Comparison of ENCODE assay signal across 13 cellular contexts in the genomic region with DNA sequence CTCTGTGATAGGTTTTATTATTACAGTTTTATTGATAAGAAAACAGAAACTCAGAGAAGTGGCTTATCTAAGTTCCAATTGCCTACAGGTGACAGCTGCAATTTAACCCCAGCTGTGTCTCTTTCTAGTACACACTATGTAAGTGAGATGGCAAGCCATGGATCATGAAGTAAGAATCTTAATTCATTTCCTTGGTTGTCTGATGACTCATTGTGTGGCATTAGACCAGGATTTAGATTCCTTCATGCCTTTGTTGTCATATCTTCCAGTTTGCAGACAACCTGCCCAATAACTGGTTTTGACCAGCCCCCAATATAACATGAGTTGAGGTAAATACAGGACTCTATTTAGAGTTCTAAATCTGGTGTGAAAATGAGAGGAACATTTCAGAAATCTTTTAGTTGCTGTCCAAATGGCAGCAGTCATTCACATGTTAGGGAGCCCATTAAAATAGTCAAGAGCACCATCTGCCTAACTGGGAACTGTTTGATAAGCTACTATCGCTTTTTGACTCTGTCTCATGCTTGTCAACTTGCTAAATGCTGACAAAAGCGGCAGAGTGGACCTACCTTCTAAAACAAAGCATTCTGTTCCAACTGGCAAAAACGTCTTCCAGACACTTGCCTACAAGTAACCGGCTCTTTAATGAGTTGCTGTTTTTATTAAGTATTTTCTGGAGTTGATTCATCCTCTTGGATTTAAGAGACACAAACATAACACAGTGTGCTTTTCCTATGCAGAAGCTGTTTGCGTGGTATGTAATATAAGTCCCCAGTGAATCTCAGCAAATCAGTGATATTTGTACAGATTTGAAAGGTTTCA.
DNase-seq lines count a peak whose midpoint lies in the region; ATAC-seq, FAIRE-seq and TF ChIP-seq lines count a peak whose summit lies in the region.
"Had no signal": no experiment of that assay in that cellular context is flagged by ENCODE, and none has a peak within 500 bp of the region (broad histone marks: within the 10 kb centered on the region; RNA-seq: fewer than 3 reads in every experiment).

No MANE protein-coding gene starts in this region.

- H3K9me3 Mint-ChIP-seq in naive thymus-derived CD4-positive, alpha-beta T cell, result peaks cover 0 to 11% (median 3%) of the 10 kb centered on the region in 11 donors
- H3K9me3 Mint-ChIP-seq: activated CD4-positive, alpha-beta T cell treated with anti-CD3 and anti-CD28 coated beads, Interleukin-2, amount 10 ng/mL, durations not matched to agents 7 days and 5 days had no signal

- TF ChIP-seq CTCF in fibroblast of the aortic adventitia (IDR thresholded peaks at IDR 0.05; ENCODE audit: insufficient read depth, low read length), result no peak
- TF ChIP-seq CTCF in smooth muscle cell (IDR thresholded peaks at IDR 0.05; ENCODE audit: borderline replicate concordance, insufficient read depth, poor library complexity, severe bottlenecking), result no peak

- H3K27me3 Mint-ChIP-seq in naive thymus-derived CD4-positive, alpha-beta T cell, result peaks cover 0 to 24% (median 19%) of the 10 kb centered on the region in 5 donors

- CTCF ChIA-PET in naive thymus-derived CD4-positive, alpha-beta T cell (lab: Charles Lee), result no interaction called here

- H3F3A ChIP-seq in smooth muscle cell (ENCODE audit: low read depth), result peaks cover 6% of the 10 kb centered on the region

- H3K4me3 Mint-ChIP-seq in naive thymus-derived CD4-positive, alpha-beta T cell, result no peak overlapping the region
- H3K4me3 Mint-ChIP-seq: activated CD4-positive, alpha-beta T cell treated with anti-CD3 and anti-CD28 coated beads, Interleukin-2, amount 10 ng/mL, durations not matched to agents 7 days and 5 days; activated naive CD8-positive, alpha-beta T cell had no signal

- POLR2A ChIA-PET in naive thymus-derived CD4-positive, alpha-beta T cell (lab: Charles Lee), result no interaction called here

- H3K27ac ChIP-seq in smooth muscle cell (ENCODE audit: low read depth), result peak overlapping the region; percentile 22
- H3K27ac ChIP-seq in naive thymus-derived CD4-positive, alpha-beta T cell (ENCODE audit: low read depth, low read length), result no peak overlapping the region
- H3K27ac ChIP-seq: esophagus squamous epithelium had no signal

- H3K27ac Mint-ChIP-seq in naive thymus-derived CD4-positive, alpha-beta T cell, result no peak overlapping the region
- H3K27ac Mint-ChIP-seq: activated CD4-positive, alpha-beta T cell treated with anti-CD3 and anti-CD28 coated beads, Interleukin-2, amount 10 ng/mL, durations not matched to agents 7 days and 5 days; activated naive CD8-positive, alpha-beta T cell had no signal

- no peak overlapping the region for H3K9ac ChIP-seq in smooth muscle cell (ENCODE audit: low read depth)

- H3K4me3 ChIP-seq in fibroblast of the aortic adventitia (ENCODE audit: low read depth, low read length) (no peak overlapping the region), smooth muscle cell (no peak overlapping the region)
- H3K4me3 ChIP-seq in naive thymus-derived CD4-positive, alpha-beta T cell (ENCODE audit: low read length), result no peak overlapping the region
- H3K4me3 ChIP-seq: esophagus squamous epithelium, lung had no signal

- peak; percentile 35 for DNase-seq in H54 (ENCODE audit: insufficient read length, low spot score)
- DNase-seq in SW 1271 (lab: John Stamatoyannopoulos, UW), result peak; percentile 45 to 73
- DNase-seq in fibroblast of the aortic adventitia (ENCODE audit: low read depth), result peak; percentile 92
- no peak for DNase-seq in smooth muscle cell (lab: John Stamatoyannopoulos, UW; ENCODE audit: unreplicated experiment)
- no peak for DNase-seq in naive thymus-derived CD4-positive, alpha-beta T cell
- no peak for DNase-seq in stimulated activated CD4-positive, alpha-beta T cell treated with anti-CD3 and anti-CD28 coated beads, Interleukin-15, amount 100 ng/mL, for 24 hours
- DNase-seq: activated CD4-positive, alpha-beta T cell treated with anti-CD3 and anti-CD28 coated beads, Interleukin-2, amount 10 ng/mL, durations not matched to agents 7 days and 5 days; esophagus squamous epithelium; SHP77; stimulated activated naive CD4-positive, alpha-beta T cell treated with Interleukin-2 at 50 U/mL for 16 hours had no signal

- H4K20me1 ChIP-seq in smooth muscle cell (ENCODE audit: low read depth), result no peaks in the 10 kb centered on the region

- WGBS in smooth muscle cell (ENCODE audit: low lambda C conversion rate), result 32% methylated on average over 5 of the region's 5 CpGs

- H3K36me3 Mint-ChIP-seq in naive thymus-derived CD4-positive, alpha-beta T cell, result no peaks in the 10 kb centered on the region
- H3K36me3 Mint-ChIP-seq: activated naive CD8-positive, alpha-beta T cell had no signal

- no peaks in the 10 kb centered on the region for H3K79me2 ChIP-seq in smooth muscle cell (ENCODE audit: low read depth)

- H2AFZ ChIP-seq in smooth muscle cell (ENCODE audit: low read depth), result no peak overlapping the region

- intact Hi-C loops in naive thymus-derived CD4-positive, alpha-beta T cell (cut with micrococcal nuclease), result no loop called here

- no peaks in the 10 kb centered on the region for H3K9me3 ChIP-seq in smooth muscle cell (replicated peaks; ENCODE audit: low read depth)
- no peaks in the 10 kb centered on the region for H3K9me3 ChIP-seq in naive thymus-derived CD4-positive, alpha-beta T cell (ENCODE audit: control insufficient read depth in 2 of 3, low read length in 3 of 3)
- H3K9me3 ChIP-seq: esophagus squamous epithelium had no signal

- no peak for ATAC-seq in activated CD4-positive, CD25-positive, alpha-beta regulatory T cell treated with anti-CD3 and anti-CD28 coated beads, Interleukin-2, amount 50 U/mL, for 24 hours
- no peak for ATAC-seq in naive thymus-derived CD4-positive, alpha-beta T cell

- no peaks in the 10 kb centered on the region for H3K4me1 Mint-ChIP-seq in naive thymus-derived CD4-positive, alpha-beta T cell
- H3K4me1 Mint-ChIP-seq: activated CD4-positive, alpha-beta T cell treated with anti-CD3 and anti-CD28 coated beads, Interleukin-2, amount 10 ng/mL, durations not matched to agents 7 days and 5 days had no signal

- no peaks in the 10 kb centered on the region for H3K4me1 ChIP-seq in smooth muscle cell (ENCODE audit: low read depth)
- no peaks in the 10 kb centered on the region for H3K4me1 ChIP-seq in naive thymus-derived CD4-positive, alpha-beta T cell (ENCODE audit: control insufficient read depth in 2 of 2, insufficient read depth in 2 of 2, low read length in 2 of 2)

- peak; percentile 94 for FAIRE-seq in H54 (lab: Jason Lieb, UNC)

- no peak for TF ChIP-seq POLR2A in H54 (IDR thresholded peaks at IDR 0.05; ENCODE audit: low read depth, low read length)

- no peaks in the 10 kb centered on the region for H3K27me3 ChIP-seq in smooth muscle cell (ENCODE audit: low read depth)
- H3K27me3 ChIP-seq in naive thymus-derived CD4-positive, alpha-beta T cell (ENCODE audit: control insufficient read depth in 2 of 2, insufficient read depth in 2 of 2, low read length in 2 of 2), result no peaks in the 10 kb centered on the region
- H3K27me3 ChIP-seq: esophagus squamous epithelium had no signal

- H3K4me2 ChIP-seq in smooth muscle cell, result peak overlapping the region; percentile 71

- H3K36me3 ChIP-seq in smooth muscle cell (ENCODE audit: low read depth), result no peaks in the 10 kb centered on the region
- no peaks in the 10 kb centered on the region for H3K36me3 ChIP-seq in naive thymus-derived CD4-positive, alpha-beta T cell (ENCODE audit: control insufficient read depth in 2 of 3, insufficient read depth in 3 of 3, low read length in 3 of 3)
- H3K36me3 ChIP-seq: esophagus squamous epithelium had no signal

Comparison
In these comparisons a context has a peak if more than half of its experiments do, and no peak if none do; other contexts are left out.
1. DNase-seq: peak in H54 (single experiment), SW 1271 (2 of 2) and fibroblast of the aortic adventitia (single experiment); none in smooth muscle cell (single experiment), naive thymus-derived CD4-positive, alpha-beta T cell (0 of 9) and stimulated activated CD4-positive, alpha-beta T cell treated with anti-CD3 and anti-CD28 coated beads, Interleukin-15, amount 100 ng/mL, for 24 hours (single experiment).